16 cellular contexts compared by ENCODE assay signal in genomic region chr6:11201772-11202512, GRCh38. TPM values are rescaled to one million over a fixed set of nuclear protein-coding genes. Genes with fewer than 3 reads are reported as not detected.
DNase-seq lines count a peak whose midpoint lies in the region; ATAC-seq and TF ChIP-seq lines count a peak whose summit lies in the region.
"Had no signal": no experiment of that assay in that cellular context is flagged by ENCODE, and none has a peak within 500 bp of the region (broad histone marks: within the 10 kb centered on the region; RNA-seq: fewer than 3 reads in every experiment).

No MANE protein-coding gene starts in this region.

- no peak overlapping the region for H3K4me3 ChIP-seq in SK-N-SH (ENCODE audit: low read depth in 2 of 2, low read length in 1 of 2)
- no peak overlapping the region for H3K4me3 ChIP-seq in iPS-20b (ENCODE audit: low read length)
- no peak overlapping the region for H3K4me3 ChIP-seq in smooth muscle cell
- H3K4me3 ChIP-seq: skin epidermis had no signal

- TF ChIP-seq RAD21 in SK-N-SH (IDR thresholded peaks at IDR 0.05; ENCODE audit: low read length): no peak

- POLR2A ChIA-PET in SK-N-SH (lab: Yijun Ruan, JAX): no interaction called here

- H3K27ac ChIP-seq in SK-N-SH (ENCODE audit: low read depth in 2 of 2, low read length in 1 of 2) (peak overlapping the region; percentile 18 to 75; a peak in 3 of 4 replicates), VCaP (peak overlapping the region; percentile 18), iPS-20b (ENCODE audit: low read length) (peak overlapping the region; percentile 16), smooth muscle cell (ENCODE audit: low read depth) (peak overlapping the region; percentile 99)
- H3K27ac ChIP-seq: KMS-11 had no signal

- no peaks in the 10 kb centered on the region for H4K20me1 ChIP-seq in SK-N-SH (ENCODE audit: insufficient read depth)
- H4K20me1 ChIP-seq in smooth muscle cell (ENCODE audit: low read depth): no peaks in the 10 kb centered on the region

- ATAC-seq in SK-N-SH treated with all-trans-retinoic acid at 6 μM for 48 hours (no peak), GM19328 (IDR thresholded peaks at IDR 0.05; ENCODE audit: unreplicated experiment) (no peak), HG02973 (IDR thresholded peaks at IDR 0.05; ENCODE audit: unreplicated experiment) (no peak), GM21723 (IDR thresholded peaks at IDR 0.05; ENCODE audit: unreplicated experiment) (no peak)
- ATAC-seq: Panc1 had no signal

- peak overlapping the region; percentile 10; the same call in 1 of the 2 replicates for H3K9ac ChIP-seq in SK-N-SH
- H3K9ac ChIP-seq in iPS-20b (ENCODE audit: low read depth, low read length): no peak overlapping the region; the same call in 1 of the 2 replicates
- H3K9ac ChIP-seq in smooth muscle cell (ENCODE audit: low read depth): peak overlapping the region; percentile 48
- H3K9ac ChIP-seq: KMS-11 had no signal

- H3K4me2 ChIP-seq in SK-N-SH: no peak overlapping the region
- H3K4me2 ChIP-seq in smooth muscle cell: peak overlapping the region; percentile 63
- H3K4me2 ChIP-seq: KMS-11 had no signal

- peaks cover 4 to 11% of the 10 kb centered on the region in 2 experiments for H3K36me3 ChIP-seq in SK-N-SH (replicated peaks in 1 of 2; ENCODE audit: control insufficient read depth in 1 of 2, insufficient read depth in 2 of 2, low read length in 1 of 2)
- 0 out of 2 replicates have a peak, but pooled peaks cover 4% of the 10 kb centered on the region for H3K36me3 ChIP-seq in iPS-20b (ENCODE audit: insufficient read depth, low read depth, low read length)
- H3K36me3 ChIP-seq in smooth muscle cell (ENCODE audit: low read depth): peaks cover 4% of the 10 kb centered on the region

- H3F3A ChIP-seq in SK-N-SH (replicated peaks; ENCODE audit: insufficient read depth) (peaks cover 33% of the 10 kb centered on the region), smooth muscle cell (ENCODE audit: low read depth) (peaks cover 42% of the 10 kb centered on the region)

- CTCF ChIA-PET in SK-N-SH (lab: Yijun Ruan, JAX): interaction anchor here (0.8 to 1.0 kb wide), 3 partner anchors 13 to 362 kb away, joined by 3 read pairs; no protein-coding TSS in a partner anchor

- DNase-seq in SK-N-SH: no peak
- no peak for DNase-seq in smooth muscle cell (lab: John Stamatoyannopoulos, UW; ENCODE audit: unreplicated experiment)
- DNase-seq: 8988T, Caco-2, NCI-H1694 treated with DMSO at 0.1 percent for 48 hours, NCI-H524 treated with DMSO at 0.1 percent for 48 hours, T-helper 9 cell had no signal

- H2AFZ ChIP-seq in SK-N-SH (ENCODE audit: low read depth) (no peak overlapping the region), smooth muscle cell (ENCODE audit: low read depth) (no peak overlapping the region)

- TF ChIP-seq CTCF in SK-N-SH (IDR thresholded peaks at IDR 0.05): no peak
- no peak for TF ChIP-seq CTCF in VCaP (conservative IDR thresholded peaks at IDR 0.05)
- no peak for TF ChIP-seq CTCF in smooth muscle cell (IDR thresholded peaks at IDR 0.05; ENCODE audit: borderline replicate concordance, insufficient read depth, poor library complexity, severe bottlenecking)

- no peaks in the 10 kb centered on the region for H3K9me2 ChIP-seq in SK-N-SH

- no peak for TF ChIP-seq EP300 in SK-N-SH (IDR thresholded peaks at IDR 0.05; ENCODE audit: borderline replicate concordance in 1 of 2, low read depth in 1 of 2, low read length in 1 of 2)

- H3K27me3 ChIP-seq in SK-N-SH (ENCODE audit: insufficient read depth): no peaks in the 10 kb centered on the region
- H3K27me3 ChIP-seq in iPS-20b (ENCODE audit: insufficient read depth, low read length): no peaks in the 10 kb centered on the region
- no peaks in the 10 kb centered on the region for H3K27me3 ChIP-seq in smooth muscle cell (ENCODE audit: low read depth)

- H3K4me1 ChIP-seq in SK-N-SH (ENCODE audit: control insufficient read depth in 1 of 2, insufficient read depth in 2 of 2, low read depth in 1 of 2, low read length in 1 of 2): peaks cover 27 to 50% of the 10 kb centered on the region in 2 experiments; a peak in 3 of 4 replicates
- H3K4me1 ChIP-seq in iPS-20b (ENCODE audit: insufficient read depth, low read length): peaks cover 32% of the 10 kb centered on the region
- peaks cover 61% of the 10 kb centered on the region for H3K4me1 ChIP-seq in smooth muscle cell (ENCODE audit: low read depth)

- H3K9me3 ChIP-seq in SK-N-SH: no peaks in the 10 kb centered on the region
- H3K9me3 ChIP-seq in iPS-20b (ENCODE audit: insufficient read depth, low read depth, low read length): no peaks in the 10 kb centered on the region
- H3K9me3 ChIP-seq in smooth muscle cell (replicated peaks; ENCODE audit: low read depth): no peaks in the 10 kb centered on the region
- H3K9me3 ChIP-seq: Caco-2 had no signal

- peaks cover 84% of the 10 kb centered on the region for H3K79me2 ChIP-seq in SK-N-SH (ENCODE audit: insufficient read depth)
- peaks cover 88% of the 10 kb centered on the region for H3K79me2 ChIP-seq in smooth muscle cell (ENCODE audit: low read depth)

- 80% methylated on average over 4 of the region's 4 CpGs for WGBS in SK-N-SH (ENCODE audit: low lambda C conversion rate)
- WGBS in smooth muscle cell (ENCODE audit: low lambda C conversion rate): 77% methylated on average over 4 of the region's 4 CpGs

TF ChIP-seq in SK-N-SH, 30 proteins besides CTCF, POLR2A, EP300 and RAD21 (continues in another document):
- TF ChIP-seq SMC3 (IDR thresholded peaks at IDR 0.05; ENCODE audit: low read depth, low read length): no peak
- no peak for TF ChIP-seq IRF3 (IDR thresholded peaks at IDR 0.05; ENCODE audit: low read depth, low read length)

TF ChIP-seq in SK-N-SH treated with all-trans-retinoic acid at 6 μM for 48 hours, 23 proteins besides CTCF, POLR2A, EP300 and RAD21:
- no peak for TF ChIP-seq ZFP3 (CRISPR knock-in tag; IDR thresholded peaks at IDR 0.05)
- no peak for TF ChIP-seq TCF4 (CRISPR knock-in tag; IDR thresholded peaks at IDR 0.05; ENCODE audit: borderline replicate concordance)
- TF ChIP-seq TOX (CRISPR knock-in tag; IDR thresholded peaks at IDR 0.05; ENCODE audit: borderline replicate concordance): no peak
- no peak for TF ChIP-seq CREB5 (CRISPR knock-in tag; IDR thresholded peaks at IDR 0.05; ENCODE audit: low read depth)

RNA-seq across cellular contexts. Expression of gene NEDD9, which starts 30.5 kb away (rescaled TPM):
- 7.4 and 9.9 TPM in 2 replicates for polyA plus RNA-seq in SK-N-SH (2012; rRNA removed)
- polyA plus RNA-seq in SK-N-SH (2012; cell fraction: cytosol; rRNA removed): 6.1 and 6.8 TPM in 2 replicates
- 12.2 and 22.1 TPM in 2 replicates for polyA plus RNA-seq in SK-N-SH (2012; cell fraction: nucleus; rRNA removed)
- 127 and 139 TPM in 2 replicates for total RNA-seq in smooth muscle cell
- polyA plus RNA-seq in smooth muscle cell: 75.2 and 85.6 TPM in 2 replicates

Comparison
In these comparisons a context has a peak if more than half of its experiments do, and no peak if none do; other contexts are left out.
1. H3K27ac ChIP-seq: peak in every context shown above with its lines; median percentile 99 in smooth muscle cell; 46 in SK-N-SH; 18 in VCaP; 16 in iPS-20b.